Comparison of ENCODE assay signal across 9 cellular contexts in the genomic region with DNA sequence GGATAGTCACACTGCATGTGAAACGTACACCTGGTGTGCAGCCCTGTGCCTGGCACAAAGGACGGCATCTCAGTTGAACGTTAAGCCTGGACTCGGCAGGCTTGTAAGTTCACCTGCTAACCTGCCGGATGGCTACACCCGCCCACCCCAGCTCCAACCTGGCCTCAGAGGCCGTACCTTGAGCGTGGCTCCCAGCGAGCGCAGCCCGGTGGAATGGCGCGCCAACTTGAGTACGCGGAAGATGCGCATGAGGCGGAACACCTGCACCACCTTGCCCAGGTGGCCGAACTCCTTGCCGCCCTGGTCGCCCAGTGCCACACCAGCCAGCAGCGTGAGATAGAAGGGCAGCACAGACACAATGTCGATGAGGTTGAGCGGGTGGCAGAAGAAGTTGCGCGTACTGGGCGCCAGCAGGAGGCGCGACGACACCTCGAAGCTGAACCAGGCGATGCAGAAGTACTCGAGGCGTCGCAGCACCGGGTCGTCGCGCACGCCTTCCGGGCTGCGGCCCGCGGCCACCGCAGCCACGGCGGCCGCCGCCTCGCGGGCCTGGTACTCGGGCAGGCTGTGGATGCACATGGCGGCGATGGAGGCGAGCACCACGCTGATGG. TPM values are rescaled to one million over a fixed set of nuclear protein-coding genes. Genes with fewer than 3 reads are reported as not detected.
DNase-seq lines count a peak whose midpoint lies in the region; ATAC-seq and TF ChIP-seq lines count a peak whose summit lies in the region.
"Had no signal": no experiment of that assay in that cellular context is flagged by ENCODE, and none has a peak within 500 bp of the region (broad histone marks: within the 10 kb centered on the region; RNA-seq: fewer than 3 reads in every experiment).

No MANE protein-coding gene starts in this region.

- H3K4me3 ChIP-seq in fibroblast of villous mesenchyme (ENCODE audit: low read depth, low read length): no peak overlapping the region

- in situ Hi-C loops in GM13976 (cut with MboI; ENCODE audit: low sequenced_read_pairs, unreplicated experiment): no loop called here

- ATAC-seq in GM19328 (IDR thresholded peaks at IDR 0.05; ENCODE audit: unreplicated experiment): no peak
- ATAC-seq in HG02852 (IDR thresholded peaks at IDR 0.05; ENCODE audit: unreplicated experiment): no peak
- ATAC-seq in GM18519 (IDR thresholded peaks at IDR 0.05; ENCODE audit: low FRiP score, unreplicated experiment): no peak

- TF ChIP-seq CTCF in GM13976 (IDR thresholded peaks at IDR 0.05; ENCODE audit: borderline replicate concordance, control extremely low read depth, extremely low read depth, insufficient read depth, missing control alignments) (no peak), fibroblast of villous mesenchyme (IDR thresholded peaks at IDR 0.05; ENCODE audit: insufficient read depth, low read depth, low read length) (peak; percentile 17)

- peak; percentile 74 for DNase-seq in GM13976 (ENCODE audit: low spot score)
- DNase-seq in activated CD8-positive, alpha-beta memory T cell treated with anti-CD3 and anti-CD28 coated beads, Interleukin-2, amount 50 U/mL, for 4 hours: peak; percentile 34
- peak; percentile 33 for DNase-seq in fibroblast of villous mesenchyme (ENCODE audit: low read depth)
- DNase-seq in stimulated activated CD4-positive, alpha-beta T cell treated with anti-CD3 and anti-CD28 coated beads, Interleukin-1b, Interleukin-23, amount 100 ng/mL, for 48 hours: peak; percentile 61
- no peak for DNase-seq in NCI-H2029 (lab: John Stamatoyannopoulos, UW)
- DNase-seq: NCI-H774 had no signal

RNA-seq across cellular contexts. Expression of a gene that starts 3.3 kb away (rescaled TPM):
- 0.86 and 1.3 TPM in 2 replicates for total RNA-seq in fibroblast of villous mesenchyme

RNA-seq across cellular contexts. Expression of a gene that starts 17.4 kb away (rescaled TPM):
- not detected in 2 replicates for total RNA-seq in fibroblast of villous mesenchyme

RNA-seq across cellular contexts. Expression of a gene that starts 26.7 kb away (rescaled TPM):
- not detected in 2 replicates for total RNA-seq in fibroblast of villous mesenchyme
